Comparison of ENCODE assay signal across 1 cellular context in the genomic region with DNA sequence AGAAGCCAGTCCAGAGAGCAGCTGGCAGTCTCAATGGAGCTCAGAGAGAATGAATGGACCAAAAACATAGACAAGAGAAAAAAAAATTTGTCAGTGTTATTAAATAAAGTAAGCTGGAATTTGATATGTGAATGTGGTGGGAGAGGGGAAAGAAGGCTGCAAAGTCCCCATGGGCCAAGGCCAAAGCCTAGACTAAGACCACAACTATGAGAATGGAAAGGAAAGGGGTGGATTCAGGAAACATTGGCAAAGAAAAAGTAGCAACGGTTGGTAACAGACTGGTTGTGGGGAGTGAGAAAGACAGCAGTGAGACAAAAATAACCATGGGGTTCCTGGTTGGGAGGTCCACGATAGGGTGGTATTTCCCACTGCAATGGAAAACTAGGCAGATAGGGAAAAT.
TF ChIP-seq lines count a peak whose summit lies in the region.

No MANE protein-coding gene starts in this region.

TF ChIP-seq in H1, 55 proteins besides CTCF, POLR2A, EP300 and RAD21:
- TF ChIP-seq ZNF274 (IDR thresholded peaks at IDR 0.05; ENCODE audit: borderline replicate concordance, extremely low read depth, low read length): no peak
- TF ChIP-seq RBBP5 (IDR thresholded peaks at IDR 0.05; ENCODE audit: borderline replicate concordance, low read depth, low read length): no peak
- TF ChIP-seq TEAD4 (IDR thresholded peaks at IDR 0.05; ENCODE audit: low read depth, low read length): no peak
- no peak for TF ChIP-seq JUN (IDR thresholded peaks at IDR 0.05; ENCODE audit: low read depth, low read length)
